ENCODE assay signal across 1 cellular context in genomic region chr16:69386596-69386995, GRCh38.
TF ChIP-seq lines count a peak whose summit lies in the region.

No MANE protein-coding gene starts in this region.

TF ChIP-seq in WTC11, 78 proteins besides CTCF, POLR2A, EP300 and RAD21 (continued from another document):
- TF ChIP-seq TEAD1 (CRISPR knock-in tag; IDR thresholded peaks at IDR 0.05) (no peak), FOXP1 (CRISPR knock-in tag; IDR thresholded peaks at IDR 0.05; ENCODE audit: borderline replicate concordance) (no peak), CBFB (CRISPR knock-in tag; IDR thresholded peaks at IDR 0.05; ENCODE audit: low read depth) (no peak), NFATC4 (CRISPR knock-in tag; IDR thresholded peaks at IDR 0.05) (no peak), MAX (CRISPR knock-in tag; IDR thresholded peaks at IDR 0.05) (no peak), FOXJ3 (CRISPR knock-in tag; IDR thresholded peaks at IDR 0.05; ENCODE audit: borderline replicate concordance) (no peak)
